ENCODE assay signal across 9 cellular contexts in genomic region chr11:12318791-12319733, GRCh38. TPM values are rescaled to one million over a fixed set of nuclear protein-coding genes. Genes with fewer than 3 reads are reported as not detected.
DNase-seq lines count a peak whose midpoint lies in the region; ATAC-seq and TF ChIP-seq lines count a peak whose summit lies in the region.
"Had no signal": no experiment of that assay in that cellular context is flagged by ENCODE, and none has a peak within 500 bp of the region (broad histone marks: within the 10 kb centered on the region; RNA-seq: fewer than 3 reads in every experiment).

No MANE protein-coding gene starts in this region.

- no peaks in the 10 kb centered on the region for H4K20me1 ChIP-seq in SK-N-SH (ENCODE audit: insufficient read depth)

- peak overlapping the region; percentile 39; the same call in 1 of the 2 replicates for H2AFZ ChIP-seq in SK-N-SH (ENCODE audit: low read depth)

- H3K9me3 ChIP-seq in SK-N-SH: peaks cover 18% of the 10 kb centered on the region

- POLR2A ChIA-PET in SK-N-SH (lab: Yijun Ruan, JAX): interaction anchor here (0.8 to 1.9 kb wide), 4 partner anchors 12 to 570 kb away, joined by 3 to 9 read pairs (median 5); no protein-coding TSS in a partner anchor

- peak overlapping the region; percentile 79 to 96 for H3K27ac ChIP-seq in SK-N-SH (ENCODE audit: low read depth in 2 of 2, low read length in 1 of 2)

- H3K4me2 ChIP-seq in SK-N-SH: peak overlapping the region; percentile 39

- WGBS in SK-N-SH (ENCODE audit: low lambda C conversion rate): 6% methylated on average over 11 of the region's 11 CpGs

- H3K9me2 ChIP-seq in SK-N-SH: no peaks in the 10 kb centered on the region

- H3K9ac ChIP-seq in SK-N-SH: no peak overlapping the region

- DNase-seq in DMS53 treated with DMSO at 0.1 percent for 48 hours (lab: John Stamatoyannopoulos, UW; ENCODE audit: unreplicated experiment): peak; percentile 64
- peak; percentile 93 for DNase-seq in NCI-H1436 treated with DMSO at 0.1 percent for 48 hours (lab: John Stamatoyannopoulos, UW)
- peak; percentile 59 for DNase-seq in SK-N-SH
- DNase-seq in myocyte (ENCODE audit: low read depth): peak; percentile 36
- no peak for DNase-seq in kidney glomerular epithelial cell (lab: John Stamatoyannopoulos, UW)
- DNase-seq in nucleus accumbens (lab: John Stamatoyannopoulos, UW): no peak
- DNase-seq: stimulated activated CD4-positive, alpha-beta T cell treated with anti-CD3 and anti-CD28 coated beads, Interleukin-1b, Interleukin-23, amount 100 ng/mL, for 48 hours had no signal

- no peak for ATAC-seq in HG03159 (IDR thresholded peaks at IDR 0.05; ENCODE audit: unreplicated experiment)
- no peak for ATAC-seq in GM21717 (IDR thresholded peaks at IDR 0.05; ENCODE audit: unreplicated experiment)

- no peaks in the 10 kb centered on the region for H3K27me3 ChIP-seq in SK-N-SH (ENCODE audit: insufficient read depth)

- peaks cover 0 to 9% of the 10 kb centered on the region in 2 experiments for H3K36me3 ChIP-seq in SK-N-SH (replicated peaks in 1 of 2; ENCODE audit: control insufficient read depth in 1 of 2, insufficient read depth in 2 of 2, low read length in 1 of 2)

- no peaks in the 10 kb centered on the region for H3K79me2 ChIP-seq in SK-N-SH (ENCODE audit: insufficient read depth)

- TF ChIP-seq CTCF in SK-N-SH (IDR thresholded peaks at IDR 0.05): no peak

- TF ChIP-seq RAD21 in SK-N-SH (IDR thresholded peaks at IDR 0.05; ENCODE audit: low read length): 0 out of 2 replicates have a peak, but pooled peaks have one; percentile 14

- TF ChIP-seq EP300 in SK-N-SH (IDR thresholded peaks at IDR 0.05; ENCODE audit: borderline replicate concordance in 1 of 2, low read depth in 1 of 2, low read length in 1 of 2): peak; percentile 88 to 92

- H3K4me1 ChIP-seq in SK-N-SH (ENCODE audit: control insufficient read depth in 1 of 2, insufficient read depth in 2 of 2, low read depth in 1 of 2, low read length in 1 of 2): peaks cover 13 to 30% of the 10 kb centered on the region in 2 experiments; a peak in 3 of 4 replicates

- CTCF ChIA-PET in SK-N-SH (lab: Yijun Ruan, JAX): interaction anchor here (0.8 to 8.4 kb wide), 10 partner anchors 11 to 645 kb away, joined by 3 to 74 read pairs (median 3); partner anchors contain the start of gene PARVA

- peaks cover 13% of the 10 kb centered on the region for H3F3A ChIP-seq in SK-N-SH (replicated peaks; ENCODE audit: insufficient read depth)

- no peak overlapping the region for H3K4me3 ChIP-seq in SK-N-SH (ENCODE audit: low read depth in 2 of 2, low read length in 1 of 2)

TF ChIP-seq in SK-N-SH, 30 proteins besides CTCF, POLR2A, EP300 and RAD21:
- TF ChIP-seq GABPA (IDR thresholded peaks at IDR 0.05; ENCODE audit: low read depth): 0 out of 2 replicates have a peak, but pooled peaks have one; percentile 6
- peak; percentile 98 for TF ChIP-seq TCF12 (IDR thresholded peaks at IDR 0.05)
- TF ChIP-seq PBX3 (IDR thresholded peaks at IDR 0.05): peak; percentile 85
- TF ChIP-seq GATA2 (CRISPR knock-in tag; IDR thresholded peaks at IDR 0.05): peak; percentile 96
- peak; percentile 79 for TF ChIP-seq FOXJ3 (CRISPR knock-in tag; IDR thresholded peaks at IDR 0.05)
- TF ChIP-seq MAX (IDR thresholded peaks at IDR 0.05; ENCODE audit: low read depth): 0 out of 2 replicates have a peak, but pooled peaks have one; percentile 5
- peak; percentile 74 for TF ChIP-seq RCOR1 (IDR thresholded peaks at IDR 0.05; ENCODE audit: low read length)
- peak; percentile 86; the same call in 1 of the 2 replicates for TF ChIP-seq FOXM1 (IDR thresholded peaks at IDR 0.05; ENCODE audit: low read depth)
- no peak for TF ChIP-seq YY1 (IDR thresholded peaks at IDR 0.05; ENCODE audit: low read depth)
- TF ChIP-seq RXRA (IDR thresholded peaks at IDR 0.05; ENCODE audit: borderline replicate concordance, low read depth): no peak
- TF ChIP-seq POLR2AphosphoS5 (IDR thresholded peaks at IDR 0.05; ENCODE audit: low read depth, low read length): peak; percentile 91
- TF ChIP-seq SIN3A (IDR thresholded peaks at IDR 0.05; ENCODE audit: borderline replicate concordance, low read depth, low read length): peak; percentile 48; the same call in 1 of the 2 replicates
- peak; percentile 30 for TF ChIP-seq CHD2 (IDR thresholded peaks at IDR 0.05; ENCODE audit: low read length, partially characterized antibody)
- TF ChIP-seq USF2 (IDR thresholded peaks at IDR 0.05; ENCODE audit: borderline replicate concordance, low read depth, low read length): peak; percentile 37; the same call in 1 of the 2 replicates
- no peak for TF ChIP-seq ZBTB33 (IDR thresholded peaks at IDR 0.05; ENCODE audit: borderline replicate concordance, low read depth)
- peak; percentile 83 for TF ChIP-seq TEAD4 (IDR thresholded peaks at IDR 0.05; ENCODE audit: borderline replicate concordance, insufficient read depth)
- TF ChIP-seq FOSL2 (IDR thresholded peaks at IDR 0.05; ENCODE audit: borderline replicate concordance, low read depth): no peak
- peak; percentile 49; the same call in 1 of the 2 replicates for TF ChIP-seq JUND (IDR thresholded peaks at IDR 0.05)
- TF ChIP-seq NFIC (IDR thresholded peaks at IDR 0.05; ENCODE audit: borderline replicate concordance): peak; percentile 67

RNA-seq across cellular contexts. Expression of gene PARVA, which starts 58.3 kb away (rescaled TPM):
- polyA plus RNA-seq in SK-N-SH (2012; rRNA removed): 27.6 and 31.6 TPM in 2 replicates
- polyA plus RNA-seq in SK-N-SH (2012; cell fraction: cytosol; rRNA removed): 32.5 and 35.2 TPM in 2 replicates
- polyA plus RNA-seq in SK-N-SH (2012; cell fraction: nucleus; rRNA removed): 14.6 and 24.9 TPM in 2 replicates
- total RNA-seq in myocyte: 70.5 and 74.5 TPM in 2 replicates
- 107 TPM for polyA plus RNA-seq in myocyte (2012)

Comparison
In these comparisons a context has a peak if more than half of its experiments do, and no peak if none do; other contexts are left out.
1. DNase-seq: peak in DMS53 treated with DMSO at 0.1 percent for 48 hours (single experiment), NCI-H1436 treated with DMSO at 0.1 percent for 48 hours (single experiment), SK-N-SH (single experiment) and myocyte (single experiment); none in kidney glomerular epithelial cell (single experiment) and nucleus accumbens (0 of 56).